In the genomic region with DNA sequence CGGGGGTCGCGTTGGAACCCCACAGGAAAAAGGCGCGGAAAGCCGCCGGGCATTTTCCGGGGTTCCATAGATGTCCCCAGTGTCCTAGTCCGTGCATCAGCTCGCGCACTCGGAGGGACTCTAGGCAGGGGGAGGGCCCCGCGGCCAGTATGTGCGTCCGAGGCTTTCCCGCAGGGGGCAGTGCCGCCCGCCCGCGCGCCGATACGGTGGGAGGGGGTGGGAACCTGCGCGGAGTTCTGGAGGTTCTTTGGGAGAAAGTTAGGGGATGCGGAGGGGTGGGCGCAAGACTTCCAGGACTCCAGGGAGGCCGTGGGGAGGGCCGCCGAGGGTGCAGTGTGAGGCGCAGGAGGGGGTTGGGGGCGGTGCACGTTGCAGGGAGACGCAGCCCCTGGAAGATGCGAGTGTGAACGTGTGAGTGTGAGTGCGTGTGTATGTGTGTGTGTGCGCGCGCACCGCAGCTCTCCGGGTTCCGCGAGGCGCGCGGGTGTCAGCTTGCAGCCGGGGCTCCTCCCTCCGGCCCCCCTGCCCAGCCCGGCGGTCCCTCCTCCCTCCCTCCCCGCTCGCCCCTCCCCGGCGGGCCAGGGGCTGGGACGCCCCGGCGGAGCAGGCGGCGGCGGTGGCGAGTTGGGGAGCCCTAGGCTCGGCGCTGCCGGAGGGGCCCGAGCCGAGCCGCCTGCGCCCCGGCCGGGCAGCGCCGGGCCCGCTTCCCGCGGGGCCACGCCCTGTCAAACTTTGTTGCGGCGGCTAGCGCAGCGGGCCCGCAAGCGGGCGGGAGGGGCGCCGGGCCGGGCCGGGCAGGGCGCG, we compare ENCODE assay signal across 8 cellular contexts. TPM values are rescaled to one million over a fixed set of nuclear protein-coding genes. Genes with fewer than 3 reads are reported as not detected.
DNase-seq lines count a peak whose midpoint lies in the region; ATAC-seq, FAIRE-seq and TF ChIP-seq lines count a peak whose summit lies in the region.

TSS of gene TCF7L1 (plus strand) at position 559 of the 804 bp plus-strand sequence. CDS start 293 bp downstream, outside the sequence.

- no peaks in the 10 kb centered on the region for H3K27me3 Mint-ChIP-seq in nephron (ENCODE audit: low read depth)

- peak; percentile 92 to 97 (median 93) for TF ChIP-seq CTCF in nephron (IDR thresholded peaks at IDR 0.05; ENCODE audit: unreplicated experiment in 3 of 3)

- no peak for ATAC-seq in HG02798 (IDR thresholded peaks at IDR 0.05; ENCODE audit: poor library complexity, unreplicated experiment)
- no peak for ATAC-seq in HG03457 (IDR thresholded peaks at IDR 0.05; ENCODE audit: unreplicated experiment)

- DNase-seq in GM19239 (ENCODE audit: insufficient read length, low spot score) (peak; percentile 44), NCI-H226 (peak; percentile 61), frontal cortex (ENCODE audit: low spot score in 2 of 2) (peak; percentile 83)
- peak; percentile 44 for DNase-seq in activated naive CD4-positive, alpha-beta T cell treated with anti-CD3 and anti-CD28 coated beads, Interleukin-2, amount 50 U/mL, for 16 hours

- peak within 1 kb of the TSS; percentile 64 to 81 (median 70) for H3K4me3 ChIP-seq in BLaER1 treated with 17β-estradiol and CSF1 and Interleukin-3, amounts not matched to agents 10 nM and 100 nM

- 0 out of 22 replicates have a peak, but pooled peaks cover 0 to 5% (median 0%) of the 10 kb centered on the region in 11 experiments for H3K9me3 ChIP-seq in BLaER1 treated with 17β-estradiol and CSF1 and Interleukin-3, amounts not matched to agents 10 nM and 100 nM (replicated peaks in 1 of 11)

- peak within 1 kb of the TSS; percentile 56 to 95 (median 93) for H3K27ac Mint-ChIP-seq in nephron

- no peaks in the 10 kb centered on the region for H3K36me3 ChIP-seq in BLaER1 treated with 17β-estradiol and CSF1 and Interleukin-3, amounts not matched to agents 10 nM and 100 nM

- no peaks in the 10 kb centered on the region for H3K9me3 Mint-ChIP-seq in nephron

- peaks cover 47 to 66% (median 61%) of the 10 kb centered on the region in 11 experiments for H3K27me3 ChIP-seq in BLaER1 treated with 17β-estradiol and CSF1 and Interleukin-3, amounts not matched to agents 10 nM and 100 nM

- H3K4me1 Mint-ChIP-seq in nephron = peaks cover 35% of the 10 kb centered on the region

- H3K9ac ChIP-seq in BLaER1 treated with 17β-estradiol and CSF1 and Interleukin-3, amounts not matched to agents 10 nM and 100 nM = peak within 1 kb of the TSS; percentile 45 to 70 (median 66)

- H4K20me1 ChIP-seq in BLaER1 treated with 17β-estradiol and CSF1 and Interleukin-3, amounts not matched to agents 10 nM and 100 nM = peaks cover 0 to 26% (median 15%) of the 10 kb centered on the region in 11 experiments; a peak in 15 of 22 replicates

- peaks cover 14% of the 10 kb centered on the region for H3K36me3 Mint-ChIP-seq in nephron (ENCODE audit: low read depth)

- no peak for FAIRE-seq in GM19239 (lab: Jason Lieb, UNC)
- no peak for FAIRE-seq in frontal cortex (lab: Jason Lieb, UNC)

- H3K4me2 ChIP-seq in BLaER1 treated with 17β-estradiol and CSF1 and Interleukin-3, amounts not matched to agents 10 nM and 100 nM = peak within 1 kb of the TSS; percentile 77 to 98 (median 95)

- peak within 1 kb of the TSS; percentile 88 to 95 (median 92) for H3K4me3 Mint-ChIP-seq in nephron

- H3K4me1 ChIP-seq in BLaER1 treated with 17β-estradiol and CSF1 and Interleukin-3, amounts not matched to agents 10 nM and 100 nM = peaks cover 13 to 21% (median 18%) of the 10 kb centered on the region in 10 experiments

- peak within 1 kb of the TSS in 1 of 11 experiments; percentile 25; a peak in 1 of 22 replicates for H3K27ac ChIP-seq in BLaER1 treated with 17β-estradiol and CSF1 and Interleukin-3, amounts not matched to agents 10 nM and 100 nM

RNA-seq across cellular contexts. Expression of gene TCF7L1, which starts in this region (rescaled TPM):
- total RNA-seq in frontal cortex = 0.41 TPM

Comparison
In these comparisons a context has a peak if more than half of its experiments do, and no peak if none do; other contexts are left out.
1. Peak in DNase-seq in frontal cortex; RNA of the gene not detected or under 1 TPM.